In the genomic region with DNA sequence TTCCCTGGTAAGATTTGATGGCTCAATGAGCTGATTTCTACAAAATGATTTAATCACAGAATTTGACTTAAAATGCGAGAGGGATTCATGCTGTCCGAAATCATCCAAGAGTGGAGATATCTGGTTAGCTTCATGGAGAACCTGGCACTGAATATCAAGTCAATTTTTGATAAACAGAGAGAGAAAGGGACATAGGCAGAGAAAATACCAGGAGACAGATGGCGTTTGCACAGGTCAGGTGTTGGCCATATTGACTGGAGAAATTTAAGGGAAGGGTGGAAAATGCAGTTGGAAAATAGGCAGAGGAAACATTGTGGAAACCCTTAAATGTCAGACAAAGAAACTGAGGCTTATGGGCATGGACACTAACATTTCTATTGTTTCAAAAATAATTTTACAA, we compare ENCODE assay signal across 30 cellular contexts. TPM values are rescaled to one million over a fixed set of nuclear protein-coding genes. Genes with fewer than 3 reads are reported as not detected.
"Had no signal": no experiment of that assay in that cellular context is flagged by ENCODE, and none has a peak within 500 bp of the region (broad histone marks: within the 10 kb centered on the region; RNA-seq: fewer than 3 reads in every experiment).

No MANE protein-coding gene starts in this region.

- ATAC-seq: activated CD4-positive, CD25-positive, alpha-beta regulatory T cell treated with anti-CD3 and anti-CD28 coated beads, Interleukin-2, amount 50 U/mL, for 24 hours; activated CD8-positive, alpha-beta T cell treated with anti-CD3 and anti-CD28 coated beads for 36 hours; activated naive CD8-positive, alpha-beta T cell treated with anti-CD3 and anti-CD28 coated beads, Interleukin-2, amount 50 U/mL, for 24 hours; activated T-cell treated with anti-CD3 and anti-CD28 coated beads, Interleukin-2, amount 50 U/mL, for 4 hours; activated T-helper 17 cell treated with anti-CD3 and anti-CD28 coated beads, Interleukin-2, amount 50 U/mL, for 72 hours; body of pancreas; foreskin keratinocyte; gastrocnemius medialis; heart right ventricle; T-helper 17 cell had no signal

- H3K4me1 ChIP-seq: adrenal gland, body of pancreas, foreskin keratinocyte, gastrocnemius medialis, heart right ventricle had no signal

- H3K27me3 ChIP-seq: adrenal gland, body of pancreas, dorsolateral prefrontal cortex, esophagus muscularis mucosa, gastrocnemius medialis had no signal

- H3K36me3 ChIP-seq: adrenal gland, esophagus muscularis mucosa, gastrocnemius medialis, heart right ventricle, WERI-Rb-1 had no signal

- DNase-seq: activated B cell treated with CpG ODN at 0.5 μM for 24 hours; activated CD4-positive, alpha-beta T cell treated with anti-CD3 and anti-CD28 coated beads for 48 hours; activated CD4-positive, alpha-beta T cell treated with anti-CD3 and anti-CD28 coated beads, Interleukin-2, amount 50 U/mL, for 1 hour; activated CD4-positive, alpha-beta T cell treated with anti-CD3 and anti-CD28 coated beads, Interleukin-2, amount 50 U/mL, for 48 hours; activated CD8-positive, alpha-beta memory T cell treated with anti-CD3 and anti-CD28 coated beads for 24 hours; activated CD8-positive, alpha-beta T cell treated with anti-CD3 and anti-CD28 coated beads for 36 hours; activated effector memory CD4-positive, alpha-beta T cell treated with Interleukin-2 at 50 U/mL for 16 hours; activated gamma-delta T cell treated with Interleukin-2 at 50 U/mL for 16 hours; activated naive CD4-positive, alpha-beta T cell treated with anti-CD3 and anti-CD28 coated beads, Interleukin-2, amount 50 U/mL, for 16 hours; activated naive CD4-positive, alpha-beta T cell treated with Interleukin-2 at 50 U/mL for 16 hours; activated naive CD8-positive, alpha-beta T cell treated with anti-CD3 and anti-CD28 coated beads, Interleukin-2, amount 50 U/mL, for 24 hours; activated T-cell treated with anti-CD3 and anti-CD28 coated beads, Interleukin-2, amount 50 U/mL, for 4 hours; adrenal gland; amygdala; aorta; body of pancreas; effector memory CD4-positive, alpha-beta T cell; endodermal cell; foreskin keratinocyte; gastrocnemius medialis; heart right ventricle; T-helper 1 cell; T-helper 17 cell; T1000; WERI-Rb-1 had no signal

- H3K27ac ChIP-seq: adrenal gland, body of pancreas, coronary artery, esophagus muscularis mucosa, foreskin keratinocyte, gastrocnemius medialis, heart right ventricle, WERI-Rb-1 had no signal

- H3K4me3 ChIP-seq: adrenal gland, body of pancreas, coronary artery, esophagus muscularis mucosa, gastrocnemius medialis, heart right ventricle had no signal

- H3K9me3 ChIP-seq: adrenal gland, body of pancreas, esophagus muscularis mucosa, gastrocnemius medialis, heart right ventricle had no signal

RNA-seq across cellular contexts. Expression of gene BCAS1, which starts 47.0 kb away (rescaled TPM):
- total RNA-seq: endodermal cell, foreskin keratinocyte, heart right ventricle had no signal
